In the genomic region with DNA sequence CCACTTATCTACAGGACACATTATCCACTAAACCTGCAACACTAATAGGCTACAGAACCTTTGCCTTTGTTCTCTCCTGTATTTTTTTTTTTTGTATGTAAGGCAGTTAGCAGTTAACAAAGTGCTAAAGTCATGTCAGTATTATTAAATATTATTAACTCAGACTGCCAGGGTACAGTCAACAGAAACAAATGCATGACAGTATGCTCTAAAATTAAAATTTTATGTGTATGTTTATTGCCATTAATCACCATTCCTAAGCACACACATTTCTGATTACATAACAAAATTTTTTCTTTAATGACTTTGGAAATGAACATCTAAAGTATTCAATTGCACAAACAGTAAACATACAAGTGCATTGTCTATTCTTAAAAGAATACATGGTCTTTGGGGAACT, we compare ENCODE assay signal across 17 cellular contexts. TPM values are rescaled to one million over a fixed set of nuclear protein-coding genes. Genes with fewer than 3 reads are reported as not detected.
A peak's percentile ranks its signal among the peaks of the same experiment; 100 is the strongest.
DNase-seq lines count a peak whose midpoint lies in the region; ATAC-seq, FAIRE-seq and TF ChIP-seq lines count a peak whose summit lies in the region.
"Had no signal": no experiment of that assay in that cellular context is flagged by ENCODE, and none has a peak within 500 bp of the region (broad histone marks: within the 10 kb centered on the region; RNA-seq: fewer than 3 reads in every experiment).

No MANE protein-coding gene starts in this region.

- H4K20me1 ChIP-seq in HepG2 (ENCODE audit: insufficient read depth, low read length) (no peaks in the 10 kb centered on the region), HCT116 (ENCODE audit: insufficient read depth) (peaks cover 6% of the 10 kb centered on the region; the same call in 1 of the 2 replicates)

- H3K9me3 ChIP-seq in HepG2 (ENCODE audit: low read length) (no peaks in the 10 kb centered on the region), right lobe of liver (no peaks in the 10 kb centered on the region), HCT116 (ENCODE audit: control insufficient read depth in 1 of 2, insufficient read depth in 1 of 2, low read depth in 1 of 2, low read length in 2 of 2) (no peaks in the 10 kb centered on the region)

- H3K36me3 ChIP-seq in HepG2 (replicated peaks in 1 of 2; ENCODE audit: control insufficient read depth in 1 of 2, insufficient read depth in 2 of 2, low read length in 2 of 2), result peaks cover 5 to 18% of the 10 kb centered on the region in 2 experiments; a peak in 2 of 5 replicates
- no peaks in the 10 kb centered on the region for H3K36me3 ChIP-seq in right lobe of liver
- H3K36me3 ChIP-seq in HCT116 (ENCODE audit: control insufficient read depth in 1 of 2, insufficient read depth in 2 of 2, low read length in 2 of 2), result peaks cover 2 to 10% of the 10 kb centered on the region in 2 experiments; a peak in 2 of 4 replicates

- intact Hi-C loops in HepG2 (cut with micrococcal nuclease; ENCODE audit: unreplicated experiment), result loop anchor here (10.0 kb wide), 1 partner anchor 64 kb away; no protein-coding TSS in a partner anchor
- intact Hi-C loops in right lobe of liver (cut with DNase I), result no loop called here
- intact Hi-C loops in HCT116 (cut with micrococcal nuclease), result no loop called here

- RAD21 ChIA-PET in HCT116 (lab: Charles Lee; ENCODE audit: low non-redundant PET in 1 of 2, low total read pairs in 2 of 2, uncharacterized antibody in 2 of 2, unreplicated experiment in 2 of 2), result no interaction called here

- TF ChIP-seq POLR2A in HepG2 (IDR thresholded peaks at IDR 0.05; ENCODE audit: insufficient read depth in 1 of 2, low read depth in 2 of 2, low read length in 2 of 2) (no peak), right lobe of liver (IDR thresholded peaks at IDR 0.05) (no peak), HCT116 (IDR thresholded peaks at IDR 0.05; ENCODE audit: borderline replicate concordance, extremely low read depth, insufficient read depth, insufficient read length) (no peak)

- H3K27ac ChIP-seq in HepG2 (ENCODE audit: extremely low read length, insufficient read depth, low read length), result no peak overlapping the region
- H3K27ac ChIP-seq in right lobe of liver, result no peak overlapping the region
- H3K27ac ChIP-seq in HCT116 (ENCODE audit: low read depth, low read length), result no peak overlapping the region
- no peak overlapping the region for H3K27ac ChIP-seq in foreskin keratinocyte
- H3K27ac ChIP-seq: HL-60 had no signal

- H2AFZ ChIP-seq in HepG2 (ENCODE audit: low read length), result no peak overlapping the region
- no peak overlapping the region for H2AFZ ChIP-seq in HCT116 (ENCODE audit: low read depth, low read length, poor library complexity, severe bottlenecking)

- no peaks in the 10 kb centered on the region for H3K27me3 ChIP-seq in HepG2 (ENCODE audit: control insufficient read depth in 1 of 2, insufficient read depth in 2 of 2, low read length in 2 of 2)
- no peaks in the 10 kb centered on the region for H3K27me3 ChIP-seq in right lobe of liver
- no peaks in the 10 kb centered on the region for H3K27me3 ChIP-seq in HCT116 (ENCODE audit: insufficient read depth, low read length)
- no peaks in the 10 kb centered on the region for H3K27me3 ChIP-seq in foreskin keratinocyte

- CTCF ChIA-PET in HepG2 (lab: Yijun Ruan, JAX; ENCODE audit: low intra/inter-chr PET ratio, low total read pairs) (no interaction called here), HCT116 (lab: Charles Lee) (no interaction called here)

- no peak for TF ChIP-seq RAD21 in HepG2 (CRISPR knock-in tag; IDR thresholded peaks at IDR 0.05)
- TF ChIP-seq RAD21 in HCT116 (IDR thresholded peaks at IDR 0.05; ENCODE audit: low read depth), result no peak

- H3K4me2 ChIP-seq in HepG2 (ENCODE audit: low read depth, low read length) (no peak overlapping the region), HCT116 (ENCODE audit: low read length) (no peak overlapping the region)

- no peak for TF ChIP-seq EP300 in HepG2 (IDR thresholded peaks at IDR 0.05; ENCODE audit: low read depth in 2 of 2, low read length in 2 of 2)
- TF ChIP-seq EP300 in HepG2 (CRISPR knock-in tag; IDR thresholded peaks at IDR 0.05; ENCODE audit: borderline replicate concordance), result no peak

- in situ Hi-C loops in HepG2 (cut with HindIII; ENCODE audit: extremely low pct_ligation_motif_present, low pct_unique_long_range_greater_than_20kb), result no loop called here

- TF ChIP-seq CTCF in HepG2 (CRISPR knock-in tag; IDR thresholded peaks at IDR 0.05) (no peak), right lobe of liver (IDR thresholded peaks at IDR 0.05) (no peak), HCT116 (IDR thresholded peaks at IDR 0.05 in 2 of 3, conservative IDR thresholded peaks at IDR 0.05 in 1 of 3; ENCODE audit: borderline replicate concordance in 1 of 3, insufficient read depth in 1 of 3, low read depth in 2 of 3, low read length in 2 of 3) (no peak), foreskin keratinocyte (conservative IDR thresholded peaks at IDR 0.05) (no peak)

- POLR2A ChIA-PET in HepG2 (lab: Yijun Ruan, JAX) (no interaction called here), HCT116 (lab: Charles Lee) (interaction anchor here (0.7 kb wide), 1 partner anchor 402 kb away, joined by 4 read pairs; no protein-coding TSS in a partner anchor)

- H3K79me2 ChIP-seq in HepG2 (ENCODE audit: insufficient read depth, low read length), result peaks cover 20% of the 10 kb centered on the region
- H3K79me2 ChIP-seq in HCT116 (ENCODE audit: insufficient read depth, low read length), result peaks cover 75% of the 10 kb centered on the region

- DNase-seq in HepG2 (ENCODE audit: low spot score), result no peak
- no peak for DNase-seq in right lobe of liver
- DNase-seq in HCT116 (ENCODE audit: low read depth, low spot score), result no peak
- DNase-seq in foreskin keratinocyte, result no peak
- DNase-seq in superior temporal gyrus (ENCODE audit: extremely low spot score), result no peak
- DNase-seq: CD8-positive, alpha-beta T cell; COR-L47; DND-41; GF-D8; GOT3; H9 had no signal

- TSS peak; percentile 13 for BruUV-seq in HepG2 (replicated peaks; lab: Mats Ljungman, UMichigan)
- TSS peak; percentile 4 for BruUV-seq in HCT116 (replicated peaks; lab: Mats Ljungman, UMichigan)

- ATAC-seq in HepG2, result no peak
- ATAC-seq in right lobe of liver, result no peak
- no peak for ATAC-seq in HCT116
- ATAC-seq in foreskin keratinocyte, result no peak
- no peak for ATAC-seq in GM18907 (IDR thresholded peaks at IDR 0.05; ENCODE audit: unreplicated experiment)
- ATAC-seq: CD8-positive, alpha-beta T cell; K562 had no signal

- H3K9ac ChIP-seq in HepG2 (ENCODE audit: insufficient read depth, low read depth, low read length), result no peak overlapping the region
- H3K9ac ChIP-seq in HCT116 (ENCODE audit: low read length), result no peak overlapping the region

- H3K4me1 ChIP-seq in HepG2 (ENCODE audit: insufficient read depth, low read length) (no peaks in the 10 kb centered on the region), right lobe of liver (no peaks in the 10 kb centered on the region), HCT116 (ENCODE audit: control insufficient read depth in 1 of 2, insufficient read depth in 2 of 2, low read length in 2 of 2) (no peaks in the 10 kb centered on the region), foreskin keratinocyte (no peaks in the 10 kb centered on the region)

- no peak overlapping the region for H3K4me3 ChIP-seq in HepG2 (replicated peaks in 1 of 3; ENCODE audit: insufficient read depth in 1 of 3, low read depth in 2 of 3, low read length in 3 of 3)
- no peak overlapping the region for H3K4me3 ChIP-seq in right lobe of liver
- no peak overlapping the region for H3K4me3 ChIP-seq in HCT116 (replicated peaks in 1 of 2; ENCODE audit: low read depth in 1 of 2, low read length in 2 of 2)
- H3K4me3 ChIP-seq: K562 had no signal

- no peaks in the 10 kb centered on the region for H3K9me2 ChIP-seq in HCT116 (ENCODE audit: insufficient read depth)

- FAIRE-seq in HepG2 (lab: Jason Lieb, UNC) (no peak), endometrium (lab: Jason Lieb, UNC) (peak; percentile 85)
- FAIRE-seq: A204.1, GM18507, K562 had no signal

TF ChIP-seq in HepG2, 621 proteins besides CTCF, POLR2A, EP300 and RAD21 (continues in another document):
- TF ChIP-seq KLF16 (CRISPR knock-in tag; IDR thresholded peaks at IDR 0.05) (no peak), ZKSCAN1 (IDR thresholded peaks at IDR 0.05; ENCODE audit: low read length) (no peak), ZNF891 (CRISPR knock-in tag; IDR thresholded peaks at IDR 0.05) (no peak), ZFP90 (CRISPR knock-in tag; IDR thresholded peaks at IDR 0.05; ENCODE audit: borderline replicate concordance) (no peak)

TF ChIP-seq in HCT116, 20 proteins besides CTCF, POLR2A, EP300 and RAD21 (continues in another document):
- no peak for TF ChIP-seq EZH2 (IDR thresholded peaks at IDR 0.05)
- no peak for TF ChIP-seq POLR2AphosphoS5 (IDR thresholded peaks at IDR 0.05; ENCODE audit: low read depth, low read length)
- no peak for TF ChIP-seq CBX3 (IDR thresholded peaks at IDR 0.05; ENCODE audit: low read depth)
- TF ChIP-seq ZNF274 (IDR thresholded peaks at IDR 0.05; ENCODE audit: low read depth, low read length), result no peak
- no peak for TF ChIP-seq JUND (IDR thresholded peaks at IDR 0.05)

RNA-seq across cellular contexts. Expression of a gene that starts 41.7 kb away (rescaled TPM):
- total RNA-seq in HepG2 (2016; rRNA removed; fragmentation: Illumina TruSeq; extraction: Trizol) (24.8 and 41.5 TPM in 2 replicates), right lobe of liver (1 to 10 TPM; 4.4 to 9.9 (median 7.2) TPM), HCT116 (2021; ENCODE audit: unreplicated experiment) (29.7 TPM), foreskin keratinocyte (21.1 and 22.5 TPM in 2 replicates)
- 8.7 TPM in 2 replicates for total RNA-seq in HepG2 (2016; cell fraction: cytosol; rRNA removed; fragmentation: Illumina TruSeq; extraction: Trizol; ENCODE audit: low read depth)
- total RNA-seq in HepG2 (2016; cell fraction: insoluble cytoplasmic fraction; rRNA removed; fragmentation: Illumina TruSeq; extraction: Trizol), result 24.4 and 40.6 TPM in 2 replicates
- 17.5 and 20.5 TPM in 2 replicates for total RNA-seq in HepG2 (2016; cell fraction: membrane; rRNA removed; fragmentation: Illumina TruSeq; extraction: Trizol)
- 36.7 and 39.7 TPM in 2 replicates for total RNA-seq in HepG2 (2016; cell fraction: nucleus; rRNA removed; fragmentation: Illumina TruSeq; extraction: Trizol)
- polyA plus RNA-seq in HepG2 (2011; rRNA removed) (7.0 and 8.4 TPM in 2 replicates), foreskin keratinocyte (3.3 and 3.6 TPM in 2 replicates)
- 3.0 and 4.8 TPM in 2 replicates for polyA plus RNA-seq in HepG2 (2011; cell fraction: cytosol; rRNA removed)
- 7.7 and 8.5 TPM in 2 replicates for polyA plus RNA-seq in HepG2 (2011; cell fraction: nucleus; rRNA removed)
- polyA plus RNA-seq in HepG2 (2012), result 7.8 and 8.5 TPM in 2 replicates
- polyA plus RNA-seq in HepG2 (2016; cell fraction: cytosol; fragmentation: Illumina TruSeq; extraction: Trizol; ENCODE audit: low read depth), result 1.9 and 2.1 TPM in 2 replicates
- 17.3 and 18.6 TPM in 2 replicates for polyA plus RNA-seq in HepG2 (2016; cell fraction: insoluble cytoplasmic fraction; fragmentation: Illumina TruSeq; extraction: Trizol; ENCODE audit: low read depth)
- 4.7 and 5.9 TPM in 2 replicates for polyA plus RNA-seq in HepG2 (2016; cell fraction: membrane; fragmentation: Illumina TruSeq; extraction: Trizol; ENCODE audit: low read depth)
- polyA plus RNA-seq in HepG2 (2016; cell fraction: nucleus; fragmentation: Illumina TruSeq; extraction: Trizol; ENCODE audit: insufficient read depth, low read depth), result 21.7 and 22.1 TPM in 2 replicates
- 9.7 and 16.9 TPM in 2 replicates for polyA minus RNA-seq in HepG2 (2011; rRNA and poly(A)+ RNA removed; ENCODE audit: low replicate concordance)
- polyA minus RNA-seq in HepG2 (2011; cell fraction: cytosol; rRNA and poly(A)+ RNA removed), result 14.7 and 15.0 TPM in 2 replicates
- 33.3 and 38.0 TPM in 2 replicates for polyA minus RNA-seq in HepG2 (2011; cell fraction: nucleus; rRNA and poly(A)+ RNA removed)
- polyA plus RNA-seq in HCT116 (2012), result 3.6 and 4.8 TPM in 2 replicates
